In the genomic region with DNA sequence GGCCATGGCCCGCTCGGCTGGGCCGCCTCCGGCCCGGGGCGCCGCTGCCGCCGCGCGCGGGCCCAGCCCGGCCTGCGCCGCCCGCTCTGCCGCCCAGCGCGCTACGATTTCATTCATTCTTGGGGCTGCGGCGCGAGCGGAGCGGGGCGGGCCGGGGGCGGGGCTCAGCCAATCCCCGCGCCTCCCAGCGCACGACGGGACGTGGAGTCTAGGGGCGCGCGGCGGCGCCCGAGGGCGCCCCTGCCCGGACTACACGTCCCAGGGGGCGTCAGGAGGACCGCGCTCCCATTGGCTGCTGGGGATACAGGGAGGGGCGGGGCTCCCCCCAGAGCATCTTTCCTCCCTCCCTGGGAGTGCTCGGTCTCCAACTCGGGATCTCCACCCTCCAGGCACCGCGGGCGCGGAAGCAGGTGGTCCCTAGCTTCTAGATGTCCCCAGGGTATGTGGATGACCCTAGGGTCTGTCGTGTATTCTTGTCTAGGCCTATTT, we compare ENCODE assay signal across 1 cellular context.
TF ChIP-seq lines count a peak whose summit lies in the region.

No MANE protein-coding gene starts in this region.

TF ChIP-seq in HEK293, 187 proteins besides CTCF, POLR2A, EP300 and RAD21 (continued from another document):
- TF ChIP-seq SP2 (tag by site-specific recombination; IDR thresholded peaks at IDR 0.05) (peak; percentile 81), ZBTB44 (tag by site-specific recombination; IDR thresholded peaks at IDR 0.05) (no peak), ZNF692 (tag by site-specific recombination; IDR thresholded peaks at IDR 0.05) (peak; percentile 26; the same call in 1 of the 2 replicates), ZNF37A (tag by site-specific recombination; IDR thresholded peaks at IDR 0.05) (no peak), KLF10 (tag by site-specific recombination; IDR thresholded peaks at IDR 0.05) (peak; percentile 94), KLF16 (tag by site-specific recombination; IDR thresholded peaks at IDR 0.05) (0 out of 2 replicates have a peak, but pooled peaks have one; percentile 23), ZBTB10 (tag by site-specific recombination; IDR thresholded peaks at IDR 0.05) (peak; percentile 53; the same call in 1 of the 2 replicates), ZNF423 (tag by site-specific recombination; IDR thresholded peaks at IDR 0.05) (peak; percentile 98), ZBTB21 (tag by site-specific recombination; IDR thresholded peaks at IDR 0.05) (no peak), KLF9 (tag by site-specific recombination; IDR thresholded peaks at IDR 0.05; ENCODE audit: low read depth) (peak; percentile 88), ZBTB48 (tag by site-specific recombination; IDR thresholded peaks at IDR 0.05) (peak; percentile 97), GLIS2 (tag by site-specific recombination; IDR thresholded peaks at IDR 0.05) (peak; percentile 40), ZBTB17 (tag by site-specific recombination; IDR thresholded peaks at IDR 0.05) (peak; percentile 53), WT1 (tag by site-specific recombination; IDR thresholded peaks at IDR 0.05) (0 out of 2 replicates have a peak, but pooled peaks have one; percentile 12), KLF8 (tag by site-specific recombination; IDR thresholded peaks at IDR 0.05) (peak; percentile 81), SP3 (tag by site-specific recombination; IDR thresholded peaks at IDR 0.05) (peak; percentile 97)
- TF ChIP-seq, protein P1, sequence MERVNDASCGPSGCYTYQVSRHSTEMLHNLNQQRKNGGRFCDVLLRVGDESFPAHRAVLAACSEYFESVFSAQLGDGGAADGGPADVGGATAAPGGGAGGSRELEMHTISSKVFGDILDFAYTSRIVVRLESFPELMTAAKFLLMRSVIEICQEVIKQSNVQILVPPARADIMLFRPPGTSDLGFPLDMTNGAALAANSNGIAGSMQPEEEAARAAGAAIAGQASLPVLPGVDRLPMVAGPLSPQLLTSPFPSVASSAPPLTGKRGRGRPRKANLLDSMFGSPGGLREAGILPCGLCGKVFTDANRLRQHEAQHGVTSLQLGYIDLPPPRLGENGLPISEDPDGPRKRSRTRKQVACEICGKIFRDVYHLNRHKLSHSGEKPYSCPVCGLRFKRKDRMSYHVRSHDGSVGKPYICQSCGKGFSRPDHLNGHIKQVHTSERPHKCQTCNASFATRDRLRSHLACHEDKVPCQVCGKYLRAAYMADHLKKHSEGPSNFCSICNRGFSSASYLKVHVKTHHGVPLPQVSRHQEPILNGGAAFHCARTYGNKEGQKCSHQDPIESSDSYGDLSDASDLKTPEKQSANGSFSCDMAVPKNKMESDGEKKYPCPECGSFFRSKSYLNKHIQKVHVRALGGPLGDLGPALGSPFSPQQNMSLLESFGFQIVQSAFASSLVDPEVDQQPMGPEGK (tag by site-specific recombination; IDR thresholded peaks at IDR 0.05), result peak; percentile 49
